ENCODE assay signal across 19 cellular contexts in genomic region chr11:118655486-118656190, GRCh38. TPM values are rescaled to one million over a fixed set of nuclear protein-coding genes. Genes with fewer than 3 reads are reported as not detected.
DNase-seq lines count a peak whose midpoint lies in the region; ATAC-seq, FAIRE-seq and TF ChIP-seq lines count a peak whose summit lies in the region.
"Had no signal": no experiment of that assay in that cellular context is flagged by ENCODE, and none has a peak within 500 bp of the region (broad histone marks: within the 10 kb centered on the region; RNA-seq: fewer than 3 reads in every experiment).

No MANE protein-coding gene starts in this region.

- intact Hi-C loops in kidney (cut with DNase I) = no loop called here

- H3K4me3 ChIP-seq in astrocyte (ENCODE audit: insufficient read depth, low read depth, low read length) = no peak overlapping the region
- H3K4me3 ChIP-seq in kidney (ENCODE audit: low read length in 2 of 2) = no peak overlapping the region

- DNase-seq in 8988T (peak; percentile 9), astrocyte (ENCODE audit: low read depth) (no peak), kidney (peak; percentile 32), substantia nigra (lab: John Stamatoyannopoulos, UW) (no peak), UCSD-AML1 (lab: John Stamatoyannopoulos, UW; ENCODE audit: unreplicated experiment) (no peak)
- DNase-seq in activated naive CD4-positive, alpha-beta T cell treated with anti-CD3 and anti-CD28 coated beads, Interleukin-2, amount 50 U/mL, for 72 hours (ENCODE audit: low spot score in 2 of 2) = no peak
- DNase-seq: BE2C; CD4-positive, alpha-beta memory T cell; DMS153; DMS79 treated with DMSO at 0.1 percent for 48 hours; EL; HCEC 1CT; HFFc6 had no signal

- H3K9ac ChIP-seq in astrocyte (ENCODE audit: low read length) = no peak overlapping the region
- no peak overlapping the region for H3K9ac ChIP-seq in kidney (ENCODE audit: low read length in 2 of 2)

- TF ChIP-seq CTCF in astrocyte (IDR thresholded peaks at IDR 0.05; ENCODE audit: insufficient read depth, low read depth, low read length) (no peak), kidney (IDR thresholded peaks at IDR 0.05; ENCODE audit: borderline replicate concordance, extremely low read depth, insufficient read depth) (no peak)

- no peak overlapping the region for H3K4me2 ChIP-seq in astrocyte (ENCODE audit: low read length)

- H3K36me3 ChIP-seq in astrocyte (ENCODE audit: insufficient read depth, low read length) = peaks cover 44% of the 10 kb centered on the region
- peaks cover 31 to 39% of the 10 kb centered on the region in 2 donors for H3K36me3 ChIP-seq in kidney (ENCODE audit: control insufficient read depth in 1 of 2, insufficient read depth in 2 of 2, low read length in 2 of 2)

- no peak overlapping the region for H2AFZ ChIP-seq in astrocyte (ENCODE audit: low read depth, low read length)

- peaks cover 10% of the 10 kb centered on the region for H3K4me1 ChIP-seq in astrocyte (ENCODE audit: insufficient read depth, low read length)
- H3K4me1 ChIP-seq in kidney (ENCODE audit: control insufficient read depth in 1 of 2, insufficient read depth in 1 of 2, low read depth in 1 of 2, low read length in 2 of 2) = peaks cover 0 to 11% of the 10 kb centered on the region in 2 donors

- no peak for FAIRE-seq in astrocyte (lab: Jason Lieb, UNC)
- no peak for FAIRE-seq in kidney (lab: Jason Lieb, UNC)
- FAIRE-seq: A204.1, G401.6 had no signal

- no peaks in the 10 kb centered on the region for H3K27me3 ChIP-seq in astrocyte (ENCODE audit: insufficient read depth, low read length)
- H3K27me3 ChIP-seq: BE2C had no signal

- H3K36me3 Mint-ChIP-seq in astrocyte (ENCODE audit: low read depth, unreplicated experiment) = peaks cover 9% of the 10 kb centered on the region
- no peaks in the 10 kb centered on the region for H3K36me3 Mint-ChIP-seq in activated naive CD4-positive, alpha-beta T cell treated with anti-CD3 and anti-CD28 coated beads, Interleukin-2, amount 50 U/mL, for 72 hours
- H3K36me3 Mint-ChIP-seq: CD4-positive, alpha-beta memory T cell had no signal

- no peak overlapping the region for H3K27ac ChIP-seq in astrocyte (ENCODE audit: low read depth, low read length)
- H3K27ac ChIP-seq in kidney (ENCODE audit: low read depth in 2 of 2, low read length in 2 of 2) = no peak overlapping the region
- H3K27ac ChIP-seq in substantia nigra (ENCODE audit: low read depth, low read length, poor library complexity, severe bottlenecking) = peak overlapping the region; percentile 30
- H3K27ac ChIP-seq: C4-2B, HL-60 had no signal

- no peaks in the 10 kb centered on the region for H3K27me3 Mint-ChIP-seq in astrocyte (ENCODE audit: low read depth, unreplicated experiment)
- H3K27me3 Mint-ChIP-seq: CD4-positive, alpha-beta memory T cell had no signal

- H3K9me3 ChIP-seq in astrocyte (ENCODE audit: insufficient read depth, low read depth, low read length) = no peaks in the 10 kb centered on the region
- no peaks in the 10 kb centered on the region for H3K9me3 ChIP-seq in kidney (ENCODE audit: control insufficient read depth in 1 of 2, low read length in 2 of 2)
- H3K9me3 ChIP-seq: BE2C had no signal

- no peak for ATAC-seq in activated naive CD4-positive, alpha-beta T cell treated with anti-CD3 and anti-CD28 coated beads, Interleukin-2, amount 50 U/mL, for 72 hours
- ATAC-seq in GM18867 (IDR thresholded peaks at IDR 0.05; ENCODE audit: unreplicated experiment) = no peak

- no peaks in the 10 kb centered on the region for H3K9me3 Mint-ChIP-seq in astrocyte (ENCODE audit: unreplicated experiment)
- H3K9me3 Mint-ChIP-seq in activated naive CD4-positive, alpha-beta T cell treated with anti-CD3 and anti-CD28 coated beads, Interleukin-2, amount 50 U/mL, for 72 hours = no peaks in the 10 kb centered on the region
- H3K9me3 Mint-ChIP-seq: CD4-positive, alpha-beta memory T cell; HFFc6 had no signal

- peaks cover 87% of the 10 kb centered on the region for H4K20me1 ChIP-seq in astrocyte (ENCODE audit: insufficient read depth, low read length)

- H3K79me2 ChIP-seq in astrocyte (ENCODE audit: insufficient read depth, low read length) = peaks cover 15% of the 10 kb centered on the region

- H3K4me1 Mint-ChIP-seq in astrocyte (ENCODE audit: low read depth, unreplicated experiment) = peaks cover 4% of the 10 kb centered on the region

- peak overlapping the region; percentile 72 for H3K27ac Mint-ChIP-seq in astrocyte (ENCODE audit: unreplicated experiment)
- H3K27ac Mint-ChIP-seq in activated naive CD4-positive, alpha-beta T cell treated with anti-CD3 and anti-CD28 coated beads, Interleukin-2, amount 50 U/mL, for 72 hours = no peak overlapping the region
- H3K27ac Mint-ChIP-seq: HFFc6 had no signal

- no peak overlapping the region for H3K4me3 Mint-ChIP-seq in astrocyte (ENCODE audit: unreplicated experiment)
- H3K4me3 Mint-ChIP-seq: CD4-positive, alpha-beta memory T cell; HFFc6 had no signal

RNA-seq across cellular contexts. Expression of gene TREH, which starts 23.8 kb away (rescaled TPM):
- total RNA-seq in astrocyte = not detected in 2 replicates
- total RNA-seq in kidney = 1.0 TPM
- 10.2 TPM for polyA plus RNA-seq in kidney (ENCODE audit: insufficient read depth, low read depth, low replicate concordance)
- not detected for total RNA-seq in activated naive CD4-positive, alpha-beta T cell treated with anti-CD3 and anti-CD28 coated beads, Interleukin-2, amount 50 U/mL, for 72 hours
- total RNA-seq: CD4-positive, alpha-beta memory T cell; H4 had no signal
- polyA plus RNA-seq: CD4-positive, alpha-beta memory T cell had no signal

RNA-seq across cellular contexts. Expression of gene PHLDB1, which starts 48.2 kb away (rescaled TPM):
- total RNA-seq in astrocyte (179 and 194 TPM in 2 replicates), kidney (118 TPM)
- polyA plus RNA-seq in kidney (ENCODE audit: insufficient read depth, low read depth, low replicate concordance) = 39.1 TPM
- total RNA-seq in activated naive CD4-positive, alpha-beta T cell treated with anti-CD3 and anti-CD28 coated beads, Interleukin-2, amount 50 U/mL, for 72 hours = 1 to 10 TPM; 5.1 to 5.7 TPM

Comparison
In these comparisons a context has a peak if more than half of its experiments do, and no peak if none do; other contexts are left out.
1. DNase-seq: peak in 8988T (single experiment) and kidney (single experiment); none in astrocyte (single experiment), substantia nigra (0 of 49), activated naive CD4-positive, alpha-beta T cell treated with anti-CD3 and anti-CD28 coated beads, Interleukin-2, amount 50 U/mL, for 72 hours (0 of 2) and UCSD-AML1 (single experiment).
2. RNA of gene PHLDB1, which starts 48.2 kb away (total RNA-seq): 179 to 194 TPM in astrocyte and 118 TPM in kidney (single experiment); 5.1 to 5.7 TPM in activated naive CD4-positive, alpha-beta T cell treated with anti-CD3 and anti-CD28 coated beads, Interleukin-2, amount 50 U/mL, for 72 hours; every median in the first group is over 10 times any median in the second.